Comparison of ENCODE assay signal across 29 cellular contexts in the genomic region with DNA sequence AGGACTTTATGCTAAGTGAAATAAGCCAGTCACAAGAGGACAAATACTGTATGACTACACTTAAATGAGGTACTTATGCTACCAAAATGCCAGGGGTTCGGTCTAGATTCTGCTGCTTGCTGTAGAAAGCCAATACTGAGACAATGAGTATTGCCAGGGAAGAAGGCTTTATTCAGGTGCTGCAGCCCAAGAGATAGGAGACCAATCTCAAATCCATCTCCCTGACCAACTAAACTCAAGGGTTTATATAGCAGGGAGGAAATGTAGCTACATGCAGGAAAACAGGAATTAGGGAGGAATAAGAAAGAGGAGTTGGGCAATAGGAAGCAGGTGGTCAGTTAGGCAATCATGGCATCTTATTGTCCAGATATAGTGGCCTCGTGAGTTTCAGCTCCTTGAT.
"Had no signal": no experiment of that assay in that cellular context is flagged by ENCODE, and none has a peak within 500 bp of the region (broad histone marks: within the 10 kb centered on the region; RNA-seq: fewer than 3 reads in every experiment).

No MANE protein-coding gene starts in this region.

- H3K4me3 Mint-ChIP-seq: stimulated activated effector memory CD8-positive, alpha-beta T cell treated with anti-CD3 and anti-CD28 coated beads, Interleukin-12 subunit alpha, Interleukin-12 subunit beta, amount 100 ng/mL, for 72 hours; stimulated activated memory B cell treated with anti-CD40 and anti-IgM and Interleukin-4, amounts not matched to agents 10 μg/mL and 1 μg/mL and 100 μg/mL, for 72 hours; stimulated activated naive B cell treated with anti-CD40 and anti-IgM and Interleukin-4, amounts not matched to agents 10 μg/mL and 1 μg/mL and 100 μg/mL, for 72 hours; stimulated activated naive CD8-positive, alpha-beta T cell treated with anti-CD3 and anti-CD28 coated beads, Interleukin-15, amount 100 ng/mL, for 72 hours; stimulated activated naive CD8-positive, alpha-beta T cell treated with anti-CD3 and anti-CD28 coated beads, Interleukin-15, Interleukin-2, amounts not matched to agents 100 ng/mL and 50 ng/mL, for 24 hours; type B pancreatic cell had no signal

- H3K4me3 ChIP-seq: stomach, suprapubic skin, testis, thoracic aorta, thyroid gland, tibial artery, tibial nerve, transverse colon, upper lobe of left lung, upper lobe of right lung, uterus, vagina had no signal

- FAIRE-seq: urothelium cell line had no signal

- DNase-seq: stimulated activated CD4-positive, alpha-beta T cell treated with anti-CD3 and anti-CD28 coated beads, Interleukin-2, amount 100 ng/mL, for 48 hours; stimulated activated CD4-positive, alpha-beta T cell treated with anti-CD3 and anti-CD28 coated beads, Interleukin-4, amount 100 ng/mL, for 1 hour; stimulated activated CD4-positive, alpha-beta T cell treated with anti-CD3 and anti-CD28 coated beads, Interleukin-4, amount 100 ng/mL, for 24 hours; stimulated activated CD4-positive, alpha-beta T cell treated with anti-CD3 and anti-CD28 coated beads, Interleukin-4, amount 100 ng/mL, for 4 hours; stimulated activated CD8-positive, alpha-beta memory T cell treated with anti-CD3 and anti-CD28 coated beads, Interleukin-4, amount 100 ng/mL, for 48 hours; stimulated activated naive B cell treated with anti-CD40 and anti-IgM and Interleukin-4, amounts not matched to agents 10 μg/mL and 1 μg/mL and 100 μg/mL, for 72 hours; stimulated activated naive CD4-positive, alpha-beta T cell; stimulated activated naive CD4-positive, alpha-beta T cell treated with Interleukin-2 at 50 U/mL for 16 hours; stimulated activated naive CD8-positive, alpha-beta T cell treated with anti-CD3 and anti-CD28 coated beads, Interleukin-15, amount 100 ng/mL, for 72 hours; stimulated activated naive CD8-positive, alpha-beta T cell treated with anti-CD3 and anti-CD28 coated beads, Interleukin-15, Interleukin-2, amounts not matched to agents 100 U/mL and 50 U/mL, for 24 hours; stomach; substantia nigra; testis; thyroid gland; tibial artery; transverse colon; trophoblast cell; upper lobe of left lung; upper lobe of right lung; uterus had no signal

- H3K27ac ChIP-seq: stomach, suprapubic skin, testis, thoracic aorta, thyroid gland, tibial artery, tibial nerve, transverse colon, upper lobe of left lung, upper lobe of right lung, uterus, vagina had no signal

- H3K36me3 Mint-ChIP-seq: stimulated activated effector memory CD8-positive, alpha-beta T cell treated with anti-CD3 and anti-CD28 coated beads, Interleukin-12 subunit alpha, Interleukin-12 subunit beta, amount 100 ng/mL, for 72 hours; stimulated activated memory B cell treated with anti-CD40 and anti-IgM and Interleukin-4, amounts not matched to agents 10 μg/mL and 1 μg/mL and 100 μg/mL, for 72 hours; stimulated activated naive B cell treated with anti-CD40 and anti-IgM and Interleukin-4, amounts not matched to agents 10 μg/mL and 1 μg/mL and 100 μg/mL, for 72 hours; type B pancreatic cell had no signal

- H3K4me1 Mint-ChIP-seq: stimulated activated effector memory CD8-positive, alpha-beta T cell treated with anti-CD3 and anti-CD28 coated beads, Interleukin-12 subunit alpha, Interleukin-12 subunit beta, amount 100 ng/mL, for 72 hours; stimulated activated naive B cell treated with anti-CD40 and anti-IgM and Interleukin-4, amounts not matched to agents 10 μg/mL and 1 μg/mL and 100 μg/mL, for 72 hours had no signal

- H3K36me3 ChIP-seq: stomach, suprapubic skin, thoracic aorta, thyroid gland, tibial artery, tibial nerve, transverse colon, upper lobe of left lung, upper lobe of right lung, uterus, vagina had no signal

- H3K27me3 ChIP-seq: testis, thyroid gland, transverse colon, upper lobe of left lung, uterus, vagina had no signal

- ATAC-seq: stimulated activated effector memory CD8-positive, alpha-beta T cell treated with anti-CD3 and anti-CD28 coated beads, Interleukin-12 subunit alpha, Interleukin-12 subunit beta, amount 100 ng/mL, for 72 hours; stimulated activated memory B cell treated with anti-CD40 and anti-IgM and Interleukin-4, amounts not matched to agents 10 μg/mL and 1 μg/mL and 100 μg/mL, for 72 hours; stimulated activated naive B cell treated with anti-CD40 and anti-IgM and Interleukin-4, amounts not matched to agents 10 μg/mL and 1 μg/mL and 100 μg/mL, for 72 hours; stimulated activated naive CD8-positive, alpha-beta T cell treated with anti-CD3 and anti-CD28 coated beads, Interleukin-15, amount 100 ng/mL, for 72 hours; stimulated activated naive CD8-positive, alpha-beta T cell treated with anti-CD3 and anti-CD28 coated beads, Interleukin-15, Interleukin-2, amounts not matched to agents 100 U/mL and 50 U/mL, for 24 hours; upper lobe of right lung had no signal

- H3K4me1 ChIP-seq: stomach, suprapubic skin, testis, thyroid gland, tibial artery, tibial nerve, transverse colon, upper lobe of left lung, upper lobe of right lung, uterus, vagina had no signal

- H3K27ac Mint-ChIP-seq: stimulated activated effector memory CD8-positive, alpha-beta T cell treated with anti-CD3 and anti-CD28 coated beads, Interleukin-12 subunit alpha, Interleukin-12 subunit beta, amount 100 ng/mL, for 72 hours; stimulated activated memory B cell treated with anti-CD40 and anti-IgM and Interleukin-4, amounts not matched to agents 10 μg/mL and 1 μg/mL and 100 μg/mL, for 72 hours; stimulated activated naive B cell treated with anti-CD40 and anti-IgM and Interleukin-4, amounts not matched to agents 10 μg/mL and 1 μg/mL and 100 μg/mL, for 72 hours; stimulated activated naive CD8-positive, alpha-beta T cell treated with anti-CD3 and anti-CD28 coated beads, Interleukin-15, amount 100 ng/mL, for 72 hours; stimulated activated naive CD8-positive, alpha-beta T cell treated with anti-CD3 and anti-CD28 coated beads, Interleukin-15, Interleukin-2, amounts not matched to agents 100 ng/mL and 50 ng/mL, for 24 hours; type B pancreatic cell had no signal

- H3K9me3 ChIP-seq: testis, thoracic aorta, thyroid gland, uterus, vagina had no signal
